Comparison of ENCODE assay signal across 20 cellular contexts in the genomic region with DNA sequence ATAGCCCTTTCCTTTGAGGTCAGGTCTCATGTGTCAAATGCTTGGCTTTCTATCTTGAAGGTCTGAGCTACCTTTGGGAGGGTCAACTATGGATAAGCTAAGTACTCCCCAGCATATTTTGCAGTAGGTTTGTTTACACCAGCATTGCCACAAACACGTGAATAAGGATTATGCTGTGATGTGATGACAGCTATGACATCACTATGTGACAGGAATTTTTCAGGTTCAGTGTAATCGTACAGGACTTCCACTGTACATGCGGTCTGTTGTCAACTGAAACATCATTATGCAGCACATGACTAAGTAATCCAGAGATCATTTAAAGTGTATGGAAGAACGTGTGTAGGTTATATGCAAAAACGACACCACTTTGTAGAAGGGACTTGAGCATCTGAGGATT.
DNase-seq lines count a peak whose midpoint lies in the region; ATAC-seq, FAIRE-seq and TF ChIP-seq lines count a peak whose summit lies in the region.
"Had no signal": no experiment of that assay in that cellular context is flagged by ENCODE, and none has a peak within 500 bp of the region (broad histone marks: within the 10 kb centered on the region; RNA-seq: fewer than 3 reads in every experiment).

No MANE protein-coding gene starts in this region.

- TF ChIP-seq EP300 in GM12878 (IDR thresholded peaks at IDR 0.05; ENCODE audit: borderline replicate concordance in 1 of 2, control insufficient read depth in 1 of 2, low read depth in 2 of 2, low read length in 2 of 2) (no peak), neural cell (conservative IDR thresholded peaks at IDR 0.05; ENCODE audit: poor library complexity, severe bottlenecking) (no peak)

- no peaks in the 10 kb centered on the region for H3K9me3 ChIP-seq in HEK293 (ENCODE audit: control insufficient read depth, insufficient read depth, low read depth, low read length)
- H3K9me3 ChIP-seq in GM12878 (replicated peaks; ENCODE audit: control insufficient read depth, insufficient read depth, low read length), result no peaks in the 10 kb centered on the region
- no peaks in the 10 kb centered on the region for H3K9me3 ChIP-seq in neural cell (ENCODE audit: low read length)
- H3K9me3 ChIP-seq: BE2C, Caco-2 had no signal

- H4K20me1 ChIP-seq in GM12878 (ENCODE audit: control insufficient read depth, insufficient read depth) (no peaks in the 10 kb centered on the region), neural cell (ENCODE audit: insufficient read depth) (no peaks in the 10 kb centered on the region)

- H2AFZ ChIP-seq in GM12878 (ENCODE audit: control insufficient read depth, low read depth, low read length) (no peak overlapping the region), neural cell (ENCODE audit: low read depth, low read length) (no peak overlapping the region)

- 36% methylated on average over 5 of the region's 5 CpGs for WGBS in GM12878 (ENCODE audit: insufficient coverage, insufficient replicate concordance, low lambda C conversion rate, missing lambda C conversion rate)

- in situ Hi-C loops in GM12878 (cut with MboI), result no loop called here

- ATAC-seq in GM12878, result no peak
- no peak for ATAC-seq in GM21529 (IDR thresholded peaks at IDR 0.05; ENCODE audit: unreplicated experiment)
- ATAC-seq: HCT116 had no signal

- H3K9ac ChIP-seq in GM12878 (ENCODE audit: control insufficient read depth, insufficient read depth, low read length), result no peak overlapping the region
- no peak overlapping the region for H3K9ac ChIP-seq in neural cell (ENCODE audit: low read length)

- H3F3A ChIP-seq in neural cell (ENCODE audit: insufficient read depth, low read length, poor library complexity, severe bottlenecking), result peaks cover 4% of the 10 kb centered on the region

- H3K4me3 ChIP-seq in HEK293 (ENCODE audit: low read depth, low read length), result no peak overlapping the region
- H3K4me3 ChIP-seq in GM12878, result no peak overlapping the region
- no peak overlapping the region for H3K4me3 ChIP-seq in neural cell (ENCODE audit: low read length)

- POLR2A ChIA-PET in HEK293 (lab: Yijun Ruan, JAX) (no interaction called here), GM12878 (lab: Charles Lee) (no interaction called here)

- H3K79me2 ChIP-seq in GM12878 (ENCODE audit: control insufficient read depth, insufficient read depth, low read length), result no peaks in the 10 kb centered on the region
- no peaks in the 10 kb centered on the region for H3K79me2 ChIP-seq in neural cell (replicated peaks; ENCODE audit: insufficient read depth, low read length)

- FAIRE-seq in GM12878 (lab: Jason Lieb, UNC), result peak; percentile 62
- FAIRE-seq: A204.1, HTR-8/SVneo had no signal

- intact Hi-C loops in GM12878 (cut with micrococcal nuclease; ENCODE audit: unreplicated experiment), result no loop called here

- TF ChIP-seq POLR2A in GM12878 (IDR thresholded peaks at IDR 0.05; ENCODE audit: low read depth, low read length), result no peak

- SMC1A ChIA-PET in GM12878 (lab: Charles Lee; ENCODE audit: uncharacterized antibody, unreplicated experiment), result no interaction called here

- H3K27ac ChIP-seq in HEK293 (ENCODE audit: extremely low read depth, low read depth, low read length) (no peak overlapping the region), GM12878 (ENCODE audit: control insufficient read depth, insufficient read depth) (no peak overlapping the region), neural cell (ENCODE audit: low read length) (peak overlapping the region; percentile 38)
- H3K27ac ChIP-seq: C4-2B had no signal

- RAD21 ChIA-PET in GM12878 (lab: Charles Lee; ENCODE audit: unreplicated experiment), result no interaction called here

- H3K4me1 ChIP-seq in HEK293 (ENCODE audit: control insufficient read depth, insufficient read depth, low read length) (no peaks in the 10 kb centered on the region), GM12878 (ENCODE audit: control insufficient read depth, insufficient read depth, low read length) (no peaks in the 10 kb centered on the region)
- H3K4me1 ChIP-seq: BE2C, Caco-2 had no signal

- no peak for TF ChIP-seq RAD21 in GM12878 (IDR thresholded peaks at IDR 0.05; ENCODE audit: insufficient read depth, low read depth, low read length)
- TF ChIP-seq RAD21 in neural cell (conservative IDR thresholded peaks at IDR 0.05), result no peak

- H3K9me2 ChIP-seq in neural cell (ENCODE audit: insufficient read depth, low read length), result no peaks in the 10 kb centered on the region

- H3K4me2 ChIP-seq in GM12878 (ENCODE audit: control insufficient read depth, insufficient read depth), result no peak overlapping the region
- no peak overlapping the region for H3K4me2 ChIP-seq in neural cell (ENCODE audit: low read length)

- H3K27me3 ChIP-seq in GM12878 (replicated peaks in 1 of 2; ENCODE audit: control insufficient read depth in 2 of 2, insufficient read depth in 2 of 2, low read length in 1 of 2) (no peaks in the 10 kb centered on the region; a peak in 1 of 4 replicates), neural cell (ENCODE audit: insufficient read depth, low read depth, low read length) (no peaks in the 10 kb centered on the region)
- H3K27me3 ChIP-seq: BE2C had no signal

- H3K36me3 ChIP-seq in HEK293 (ENCODE audit: control insufficient read depth in 2 of 2, insufficient read depth in 1 of 2, low read length in 2 of 2), result no peaks in the 10 kb centered on the region
- no peaks in the 10 kb centered on the region for H3K36me3 ChIP-seq in GM12878 (ENCODE audit: control insufficient read depth in 2 of 2, insufficient read depth in 2 of 2, low read length in 1 of 2)
- no peaks in the 10 kb centered on the region for H3K36me3 ChIP-seq in neural cell (ENCODE audit: insufficient read depth, low read length)
- H3K36me3 ChIP-seq: BE2C had no signal

- BruUV-seq in GM12878 (replicated peaks; lab: Mats Ljungman, UMichigan), result no TSS peak

- CTCF ChIA-PET in HEK293 (lab: Yijun Ruan, JAX) (interaction anchor here (0.6 to 1.4 kb wide), 2 partner anchors 9 to 361 kb away, joined by 3 to 4 read pairs; no protein-coding TSS in a partner anchor), GM12878 (lab: Yijun Ruan, JAX) (no interaction called here)

- no peak for TF ChIP-seq CTCF in HEK293 (tag by site-specific recombination; IDR thresholded peaks at IDR 0.05)
- no peak for TF ChIP-seq CTCF in GM12878 (IDR thresholded peaks at IDR 0.05 in 2 of 3, conservative IDR thresholded peaks at IDR 0.05 in 1 of 3; ENCODE audit: control insufficient read depth in 2 of 3, extremely low read depth in 1 of 3, insufficient read depth in 1 of 3, low read depth in 3 of 3, low read length in 3 of 3)
- no peak for TF ChIP-seq CTCF in neural cell (IDR thresholded peaks at IDR 0.05; ENCODE audit: poor library complexity, severe bottlenecking)

- DNase-seq in GM12878 (ENCODE audit: low read depth, low spot score) (no peak), NCI-H1105 (lab: John Stamatoyannopoulos, UW) (no peak)
- no peak for DNase-seq in stimulated activated CD4-positive, alpha-beta T cell treated with anti-CD3 and anti-CD28 coated beads, Interleukin-4, amount 100 ng/mL, for 4 hours
- DNase-seq: ACHN; BE2C; Caco-2; CD4-positive, alpha-beta T cell; DMS153; DMS79 treated with DMSO at 0.1 percent for 48 hours; GF-D8; GOT3; H7; KG1 had no signal

TF ChIP-seq in HEK293, 187 proteins besides CTCF, POLR2A, EP300 and RAD21 (continues in another document):
- TF ChIP-seq ZNF626 (tag by site-specific recombination; IDR thresholded peaks at IDR 0.05) (no peak), ZNF76 (tag by site-specific recombination; IDR thresholded peaks at IDR 0.05; ENCODE audit: borderline replicate concordance, low read depth) (no peak), ZNF629 (tag by site-specific recombination; IDR thresholded peaks at IDR 0.05) (peak; percentile 57; the same call in 1 of the 2 replicates)

TF ChIP-seq in GM12878, 131 proteins besides CTCF, POLR2A, EP300 and RAD21 (continues in another document):
- TF ChIP-seq, protein P1, sequence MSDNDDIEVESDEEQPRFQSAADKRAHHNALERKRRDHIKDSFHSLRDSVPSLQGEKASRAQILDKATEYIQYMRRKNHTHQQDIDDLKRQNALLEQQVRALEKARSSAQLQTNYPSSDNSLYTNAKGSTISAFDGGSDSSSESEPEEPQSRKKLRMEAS (IDR thresholded peaks at IDR 0.05; ENCODE audit: low read depth, low read length), result no peak
- TF ChIP-seq CEBPB (IDR thresholded peaks at IDR 0.05; ENCODE audit: borderline replicate concordance in 1 of 2, low read depth in 2 of 2, low read length in 2 of 2) (no peak), TCF7 (IDR thresholded peaks at IDR 0.05; ENCODE audit: borderline replicate concordance) (no peak), SRF (IDR thresholded peaks at IDR 0.05; ENCODE audit: low read depth in 2 of 2, low read length in 2 of 2) (no peak), TCF3 (IDR thresholded peaks at IDR 0.05; ENCODE audit: borderline replicate concordance, insufficient read depth, low read depth, low read length) (no peak), SIN3A (IDR thresholded peaks at IDR 0.05; ENCODE audit: low read depth, low read length) (no peak), NFXL1 (IDR thresholded peaks at IDR 0.05; ENCODE audit: borderline replicate concordance) (no peak), RCOR1 (conservative IDR thresholded peaks at IDR 0.05; ENCODE audit: low read depth, low read length) (no peak), MEF2B (IDR thresholded peaks at IDR 0.05; ENCODE audit: partially characterized antibody, poor library complexity, severe bottlenecking) (no peak)

TF ChIP-seq in neural cell, 6 proteins besides CTCF, POLR2A, EP300 and RAD21 (continues in another document):
- TF ChIP-seq SMC3 (conservative IDR thresholded peaks at IDR 0.05; ENCODE audit: poor library complexity) (no peak), TAF1 (IDR thresholded peaks at IDR 0.05; ENCODE audit: low read depth) (no peak)
